ENCODE assay signal across 8 cellular contexts in the genomic region with DNA sequence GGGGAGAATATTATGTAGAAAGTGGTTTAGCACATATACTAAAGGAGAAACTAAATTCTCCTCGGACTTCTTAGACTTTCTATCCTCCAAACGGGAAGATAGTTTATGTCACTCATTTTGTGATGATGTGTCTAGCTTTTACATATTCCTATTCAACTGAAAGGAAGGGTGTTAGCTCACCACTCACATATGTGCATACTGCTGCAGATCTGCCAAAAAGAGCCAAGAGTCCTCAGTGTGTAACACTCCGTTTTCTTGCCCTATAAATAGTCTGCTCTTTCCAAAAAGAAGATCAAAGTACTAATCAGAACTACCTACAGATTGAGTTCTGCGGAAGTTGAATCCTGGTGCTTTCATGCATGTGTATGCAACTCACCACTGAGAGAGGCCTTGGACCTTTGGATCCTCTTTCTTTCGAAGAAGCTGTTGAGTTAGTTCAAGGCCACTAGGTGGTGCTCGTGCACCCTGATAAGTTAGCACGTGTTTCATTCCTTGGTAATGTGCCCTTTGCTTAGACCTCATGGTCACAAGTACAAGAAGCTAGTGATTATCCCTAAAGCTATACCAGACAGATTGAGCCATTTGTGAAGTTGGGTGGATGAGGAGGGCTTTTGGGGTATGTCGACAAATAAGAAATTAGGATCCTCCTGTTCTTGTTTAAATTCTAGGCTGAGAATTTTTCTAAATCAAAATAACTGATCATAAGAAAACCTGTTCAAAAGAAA. TPM values are rescaled to one million over a fixed set of nuclear protein-coding genes. Genes with fewer than 3 reads are reported as not detected.
A peak's percentile ranks its signal among the peaks of the same experiment; 100 is the strongest.
DNase-seq lines count a peak whose midpoint lies in the region; ATAC-seq and TF ChIP-seq lines count a peak whose summit lies in the region.

No MANE protein-coding gene starts in this region.

- TF ChIP-seq CTCF in CD8-positive, alpha-beta T cell (IDR thresholded peaks at IDR 0.05) = peak; percentile 91
- peak; percentile 83 to 93 (median 90) for TF ChIP-seq CTCF in right lobe of liver (IDR thresholded peaks at IDR 0.05)

- H3K4me1 Mint-ChIP-seq in CD8-positive, alpha-beta T cell (ENCODE audit: low read depth) = peaks cover 6% of the 10 kb centered on the region
- H3K4me1 Mint-ChIP-seq in activated CD4-positive, alpha-beta T cell treated with anti-CD3 and anti-CD28 coated beads, Interleukin-2, amount 10 ng/mL, durations not matched to agents 7 days and 5 days = peaks cover 8% of the 10 kb centered on the region

- TF ChIP-seq POLR2A in right lobe of liver (IDR thresholded peaks at IDR 0.05) = no peak

- no peaks in the 10 kb centered on the region for H3K36me3 ChIP-seq in CD8-positive, alpha-beta T cell (ENCODE audit: insufficient read depth, low read length)
- H3K36me3 ChIP-seq in right lobe of liver = no peaks in the 10 kb centered on the region

- peaks cover 14% of the 10 kb centered on the region for H3K36me3 Mint-ChIP-seq in CD8-positive, alpha-beta T cell
- H3K36me3 Mint-ChIP-seq in activated CD4-positive, alpha-beta T cell treated with anti-CD3 and anti-CD28 coated beads, Interleukin-2, amount 10 ng/mL, durations not matched to agents 7 days and 5 days (ENCODE audit: low read depth) = no peaks in the 10 kb centered on the region

- intact Hi-C loops in CD8-positive, alpha-beta T cell (cut with DNase I, micrococcal nuclease) = loop anchor here (1.0 to 5.0 kb wide), 6 partner anchors 14 to 473 kb away; a partner anchor contains a TSS
- intact Hi-C loops in right lobe of liver (cut with DNase I) = loop anchor here in 1 of 2 donors (5.0 kb wide), 1 partner anchor 162 kb away; no protein-coding TSS in a partner anchor

- no peaks in the 10 kb centered on the region for H3K27me3 Mint-ChIP-seq in CD8-positive, alpha-beta T cell (ENCODE audit: low read depth)
- H3K27me3 Mint-ChIP-seq in activated CD4-positive, alpha-beta T cell treated with anti-CD3 and anti-CD28 coated beads, Interleukin-2, amount 10 ng/mL, durations not matched to agents 7 days and 5 days = no peaks in the 10 kb centered on the region

- WGBS in right lobe of liver (ENCODE audit: insufficient coverage, low coverage, low lambda C conversion rate, missing lambda C conversion rate) = 11% methylated on average over 8 of the region's 8 CpGs

- H3K27me3 ChIP-seq in CD8-positive, alpha-beta T cell (ENCODE audit: insufficient read depth, low read length) = no peaks in the 10 kb centered on the region
- H3K27me3 ChIP-seq in right lobe of liver = no peaks in the 10 kb centered on the region

- POLR2A ChIA-PET in CD8-positive, alpha-beta T cell (lab: Charles Lee) = interaction anchor here (0.7 to 2.0 kb wide), 10 partner anchors 14 to 408 kb away, joined by 3 to 9 read pairs (median 3); a partner anchor contains a TSS
- POLR2A ChIA-PET in activated CD4-positive, alpha-beta T cell treated with anti-CD3 and anti-CD28 coated beads, Interleukin-2, amount 10 ng/mL, durations not matched to agents 7 days and 5 days (lab: Charles Lee) = interaction anchor here (1.0 kb wide), 1 partner anchor 43 kb away, joined by 3 read pairs; a partner anchor contains a TSS

- H3K9me3 ChIP-seq in CD8-positive, alpha-beta T cell (ENCODE audit: low read length) = no peaks in the 10 kb centered on the region
- H3K9me3 ChIP-seq in right lobe of liver = no peaks in the 10 kb centered on the region

- DNase-seq in CD8-positive, alpha-beta T cell = peak; percentile 44 to 84 (median 76)
- DNase-seq in NCI-H69 (lab: John Stamatoyannopoulos, UW) = peak; percentile 95
- DNase-seq in activated CD4-positive, alpha-beta T cell treated with anti-CD3 and anti-CD28 coated beads, Interleukin-2, amount 10 ng/mL, durations not matched to agents 7 days and 5 days = peak; percentile 82
- peak; percentile 90 for DNase-seq in dedifferentiated amniotic fluid mesenchymal stem cell (ENCODE audit: extremely low spot score)
- DNase-seq in right lobe of liver = peak; percentile 60 to 77 (median 66)
- DNase-seq in stimulated activated CD8-positive, alpha-beta memory T cell treated with anti-CD3 and anti-CD28 coated beads, Interleukin-12 subunit alpha, Interleukin-12 subunit beta, amount 100 ng/mL, for 24 hours (ENCODE audit: extremely low read depth) = peak; percentile 22

- H3K4me1 ChIP-seq in CD8-positive, alpha-beta T cell (ENCODE audit: insufficient read depth, low read length) = no peaks in the 10 kb centered on the region
- H3K4me1 ChIP-seq in right lobe of liver = no peaks in the 10 kb centered on the region

- no peak overlapping the region for H3K27ac ChIP-seq in CD8-positive, alpha-beta T cell (ENCODE audit: low read depth, low read length)
- H3K27ac ChIP-seq in right lobe of liver = no peak overlapping the region

- H3K27ac Mint-ChIP-seq in CD8-positive, alpha-beta T cell = peak overlapping the region; percentile 7
- H3K27ac Mint-ChIP-seq in activated CD4-positive, alpha-beta T cell treated with anti-CD3 and anti-CD28 coated beads, Interleukin-2, amount 10 ng/mL, durations not matched to agents 7 days and 5 days = no peak overlapping the region

- no peaks in the 10 kb centered on the region for H3K9me3 Mint-ChIP-seq in CD8-positive, alpha-beta T cell
- no peaks in the 10 kb centered on the region for H3K9me3 Mint-ChIP-seq in activated CD4-positive, alpha-beta T cell treated with anti-CD3 and anti-CD28 coated beads, Interleukin-2, amount 10 ng/mL, durations not matched to agents 7 days and 5 days

- CTCF ChIA-PET in CD8-positive, alpha-beta T cell (lab: Charles Lee) = interaction anchor here (0.6 to 11.3 kb wide), 52 partner anchors 8 to 554 kb away, joined by 3 to 556 read pairs (median 4); a partner anchor contains a TSS
- CTCF ChIA-PET in activated CD4-positive, alpha-beta T cell treated with anti-CD3 and anti-CD28 coated beads, Interleukin-2, amount 10 ng/mL, durations not matched to agents 7 days and 5 days (lab: Charles Lee) = interaction anchor here (0.6 to 6.8 kb wide), 24 partner anchors 9 to 554 kb away, joined by 3 to 80 read pairs (median 4); a partner anchor contains a TSS

- H3K4me3 ChIP-seq in CD8-positive, alpha-beta T cell (ENCODE audit: low read depth, low read length) = no peak overlapping the region
- no peak overlapping the region for H3K4me3 ChIP-seq in right lobe of liver

- no peak overlapping the region for H3K4me3 Mint-ChIP-seq in CD8-positive, alpha-beta T cell
- no peak overlapping the region for H3K4me3 Mint-ChIP-seq in activated CD4-positive, alpha-beta T cell treated with anti-CD3 and anti-CD28 coated beads, Interleukin-2, amount 10 ng/mL, durations not matched to agents 7 days and 5 days

- peak; percentile 97 for ATAC-seq in CD8-positive, alpha-beta T cell
- ATAC-seq in GM19452 (IDR thresholded peaks at IDR 0.05; ENCODE audit: unreplicated experiment) = peak; percentile 94
- ATAC-seq in HG03558 (IDR thresholded peaks at IDR 0.05; ENCODE audit: extremely low read depth, unreplicated experiment) = peak; percentile 59
- ATAC-seq in right lobe of liver = peak; percentile 100

RNA-seq across cellular contexts. Expression of a gene that starts 14.1 kb away (rescaled TPM):
- 1 to 10 TPM; 5.2 to 8.8 TPM for total RNA-seq in CD8-positive, alpha-beta T cell
- total RNA-seq in activated CD4-positive, alpha-beta T cell treated with anti-CD3 and anti-CD28 coated beads, Interleukin-2, amount 10 ng/mL, durations not matched to agents 7 days and 5 days = 10 to 100 TPM; 12.1 to 16.1 TPM
- total RNA-seq in right lobe of liver = 10 to 100 TPM in 1 of 6 experiments, 1 to 10 TPM in 5; 5.4 to 11.2 (median 7.4) TPM

RNA-seq across cellular contexts. Expression of a gene that starts 43.1 kb away (rescaled TPM):
- total RNA-seq in CD8-positive, alpha-beta T cell = 10 to 100 TPM; 35.5 to 37.5 TPM
- total RNA-seq in activated CD4-positive, alpha-beta T cell treated with anti-CD3 and anti-CD28 coated beads, Interleukin-2, amount 10 ng/mL, durations not matched to agents 7 days and 5 days = 10 to 100 TPM; 34.1 to 34.2 TPM
- 10 to 100 TPM in 5 of 6 experiments, 1 to 10 TPM in 1; 7.5 to 13.8 (median 12.4) TPM for total RNA-seq in right lobe of liver

Comparison
In these comparisons a context has a peak if more than half of its experiments do, and no peak if none do; other contexts are left out.
1. DNase-seq: peak in every context shown above with its lines; median percentile 95 in NCI-H69; 90 in dedifferentiated amniotic fluid mesenchymal stem cell; 82 in activated CD4-positive, alpha-beta T cell treated with anti-CD3 and anti-CD28 coated beads, Interleukin-2, amount 10 ng/mL, durations not matched to agents 7 days and 5 days; 76 in CD8-positive, alpha-beta T cell; 66 in right lobe of liver; 22 in stimulated activated CD8-positive, alpha-beta memory T cell treated with anti-CD3 and anti-CD28 coated beads, Interleukin-12 subunit alpha, Interleukin-12 subunit beta, amount 100 ng/mL, for 24 hours.